ENCODE assay signal across 18 cellular contexts in genomic region chr3:81465510-81465909, GRCh38.
"Had no signal": no experiment of that assay in that cellular context is flagged by ENCODE, and none has a peak within 500 bp of the region (broad histone marks: within the 10 kb centered on the region; RNA-seq: fewer than 3 reads in every experiment).

No MANE protein-coding gene starts in this region.

- H3K4me1 Mint-ChIP-seq: activated naive CD8-positive, alpha-beta T cell treated with anti-CD3 and anti-CD28 coated beads, Interleukin-2, amount 50 U/mL, for 24 hours; activated T-helper 17 cell treated with anti-CD3 and anti-CD28 coated beads, Interleukin-2, amount 50 U/mL, for 72 hours; T-cell had no signal

- H3K9me3 Mint-ChIP-seq: activated naive CD4-positive, alpha-beta T cell treated with anti-CD3 and anti-CD28 coated beads for 36 hours; activated naive CD8-positive, alpha-beta T cell treated with anti-CD3 and anti-CD28 coated beads, Interleukin-2, amount 50 U/mL, for 24 hours; activated T-helper 17 cell treated with anti-CD3 and anti-CD28 coated beads, Interleukin-2, amount 50 U/mL, for 72 hours; T-cell had no signal

- DNase-seq: activated naive CD4-positive, alpha-beta T cell treated with anti-CD3 and anti-CD28 coated beads for 36 hours; activated naive CD8-positive, alpha-beta T cell treated with anti-CD3 and anti-CD28 coated beads, Interleukin-2, amount 50 U/mL, for 24 hours; caudate nucleus; esophagus squamous epithelium; hippocampal formation; kidney; left lung; mucosa of descending colon; naive thymus-derived CD4-positive, alpha-beta T cell; stimulated activated CD4-positive, alpha-beta T cell treated with anti-CD3 and anti-CD28 coated beads, Interleukin-2, amount 100 ng/mL, for 48 hours; stimulated activated naive CD4-positive, alpha-beta T cell treated with Interleukin-2 at 50 U/mL for 16 hours; substantia nigra; T-cell; T1000; transverse colon had no signal

- H3K27ac ChIP-seq: esophagus squamous epithelium, left lung, neutrophil, transverse colon had no signal

- H3K36me3 Mint-ChIP-seq: naive thymus-derived CD4-positive, alpha-beta T cell; T-cell had no signal

- H3K9me3 ChIP-seq: esophagus squamous epithelium, left lung, mucosa of descending colon, neutrophil, transverse colon had no signal

- H3K27me3 Mint-ChIP-seq: activated T-helper 17 cell treated with anti-CD3 and anti-CD28 coated beads, Interleukin-2, amount 50 U/mL, for 72 hours; T-cell had no signal

- ATAC-seq: activated CD4-positive, CD25-positive, alpha-beta regulatory T cell treated with anti-CD3 and anti-CD28 coated beads, Interleukin-2, amount 50 U/mL, for 24 hours; activated naive CD8-positive, alpha-beta T cell treated with anti-CD3 and anti-CD28 coated beads, Interleukin-2, amount 50 U/mL, for 24 hours; activated T-helper 17 cell treated with anti-CD3 and anti-CD28 coated beads, Interleukin-2, amount 50 U/mL, for 72 hours; left lung; mucosa of descending colon; naive thymus-derived CD4-positive, alpha-beta T cell; T-cell had no signal

- H3K4me3 Mint-ChIP-seq: activated naive CD4-positive, alpha-beta T cell treated with anti-CD3 and anti-CD28 coated beads for 36 hours; activated naive CD8-positive, alpha-beta T cell treated with anti-CD3 and anti-CD28 coated beads, Interleukin-2, amount 50 U/mL, for 24 hours; activated T-helper 17 cell treated with anti-CD3 and anti-CD28 coated beads, Interleukin-2, amount 50 U/mL, for 72 hours; naive thymus-derived CD4-positive, alpha-beta T cell; T-cell had no signal

- H3K36me3 ChIP-seq: esophagus squamous epithelium, left lung, neutrophil, transverse colon had no signal

- H3K4me3 ChIP-seq: esophagus squamous epithelium, left lung, mucosa of descending colon, transverse colon had no signal

- H3K4me1 ChIP-seq: esophagus squamous epithelium, left lung had no signal

- H3K27me3 ChIP-seq: esophagus squamous epithelium, left lung, neutrophil, transverse colon had no signal

- H3K27ac Mint-ChIP-seq: activated naive CD4-positive, alpha-beta T cell treated with anti-CD3 and anti-CD28 coated beads for 36 hours; activated naive CD8-positive, alpha-beta T cell treated with anti-CD3 and anti-CD28 coated beads, Interleukin-2, amount 50 U/mL, for 24 hours; activated T-helper 17 cell treated with anti-CD3 and anti-CD28 coated beads, Interleukin-2, amount 50 U/mL, for 72 hours; naive thymus-derived CD4-positive, alpha-beta T cell; T-cell had no signal
